In genomic region chr22:20558534-20558933, GRCh38 we compare ENCODE assay signal across 24 cellular contexts. TPM values are rescaled to one million over a fixed set of nuclear protein-coding genes. Genes with fewer than 3 reads are reported as not detected.
DNase-seq lines count a peak whose midpoint lies in the region; ATAC-seq and TF ChIP-seq lines count a peak whose summit lies in the region.
"Had no signal": no experiment of that assay in that cellular context is flagged by ENCODE, and none has a peak within 500 bp of the region (broad histone marks: within the 10 kb centered on the region; RNA-seq: fewer than 3 reads in every experiment).

No MANE protein-coding gene starts in this region.

- intact Hi-C loops in activated CD4-positive, alpha-beta T cell treated with anti-CD3 and anti-CD28 coated beads for 36 hours (cut with DNase I, micrococcal nuclease), result no loop called here
- intact Hi-C loops in CD8-positive, alpha-beta T cell (cut with DNase I, micrococcal nuclease), result loop anchor here (2.0 to 5.0 kb wide), 2 partner anchors 140 to 144 kb away; no protein-coding TSS in a partner anchor
- intact Hi-C loops in natural killer cell (cut with micrococcal nuclease), result loop anchor here (1.0 kb wide), 1 partner anchor 8 kb away; no protein-coding TSS in a partner anchor

- H3K9me3 Mint-ChIP-seq in activated CD4-positive, alpha-beta T cell treated with anti-CD3 and anti-CD28 coated beads for 36 hours (ENCODE audit: low read depth), result peaks cover 11% of the 10 kb centered on the region
- peaks cover 9% of the 10 kb centered on the region for H3K9me3 Mint-ChIP-seq in CD8-positive, alpha-beta T cell
- peaks cover 12% of the 10 kb centered on the region for H3K9me3 Mint-ChIP-seq in activated naive CD8-positive, alpha-beta T cell (ENCODE audit: low read depth)
- H3K9me3 Mint-ChIP-seq in natural killer cell, result peaks cover 0 to 6% of the 10 kb centered on the region in 2 donors

- CTCF ChIA-PET in activated CD4-positive, alpha-beta T cell treated with anti-CD3 and anti-CD28 coated beads for 36 hours (lab: Charles Lee), result no interaction called here
- CTCF ChIA-PET in CD8-positive, alpha-beta T cell (lab: Charles Lee), result interaction anchor here (2.0 to 21.5 kb wide), 3 partner anchors 9 to 140 kb away, joined by 6 to 382 read pairs (median 7); no protein-coding TSS in a partner anchor

- no peak for ATAC-seq in activated CD4-positive, alpha-beta T cell treated with anti-CD3 and anti-CD28 coated beads for 36 hours
- no peak for ATAC-seq in CD8-positive, alpha-beta T cell
- ATAC-seq in natural killer cell (no peak), HG03354 (IDR thresholded peaks at IDR 0.05; ENCODE audit: poor library complexity, severe bottlenecking, unreplicated experiment) (no peak)
- ATAC-seq: body of pancreas, upper lobe of right lung had no signal

- DNase-seq in activated CD4-positive, alpha-beta T cell treated with anti-CD3 and anti-CD28 coated beads for 36 hours, result no peak
- DNase-seq in activated CD4-positive, alpha-beta T cell treated with anti-CD3 and anti-CD28 coated beads for 48 hours, result no peak
- no peak for DNase-seq in CD8-positive, alpha-beta T cell
- DNase-seq in natural killer cell, result no peak
- DNase-seq in Kasumi-1 (lab: John Stamatoyannopoulos, UW), result no peak
- no peak for DNase-seq in COLO668 (lab: John Stamatoyannopoulos, UW; ENCODE audit: unreplicated experiment)
- DNase-seq: BE2C; body of pancreas; cortex of kidney; GF-D8; islet precursor cell; NCI-H1417 treated with DMSO at 0.1 percent for 48 hours; NCI-H2171; NCI-H526; SHP77; stimulated activated CD4-positive, alpha-beta T cell treated with anti-CD3 and anti-CD28 coated beads, Interleukin-1b, Interleukin-23, amount 100 ng/mL, for 48 hours; stomach; upper lobe of right lung; WERI-Rb-1 had no signal

- peaks cover 13% of the 10 kb centered on the region for H3K36me3 ChIP-seq in CD8-positive, alpha-beta T cell (ENCODE audit: insufficient read depth, low read length)

- H3K4me3 Mint-ChIP-seq in activated CD4-positive, alpha-beta T cell treated with anti-CD3 and anti-CD28 coated beads for 36 hours, result no peak overlapping the region
- H3K4me3 Mint-ChIP-seq in CD8-positive, alpha-beta T cell, result peak overlapping the region; percentile 75
- H3K4me3 Mint-ChIP-seq in activated naive CD8-positive, alpha-beta T cell, result peak overlapping the region; percentile 45
- peak overlapping the region; percentile 80 for H3K4me3 Mint-ChIP-seq in natural killer cell
- H3K4me3 Mint-ChIP-seq: nephron had no signal

- no peak overlapping the region for H3K27ac ChIP-seq in CD8-positive, alpha-beta T cell (ENCODE audit: low read depth, low read length)
- H3K27ac ChIP-seq: body of pancreas, parathyroid adenoma, WERI-Rb-1 had no signal

- no peaks in the 10 kb centered on the region for H3K27me3 Mint-ChIP-seq in activated CD4-positive, alpha-beta T cell treated with anti-CD3 and anti-CD28 coated beads for 36 hours
- H3K27me3 Mint-ChIP-seq in CD8-positive, alpha-beta T cell (ENCODE audit: low read depth), result no peaks in the 10 kb centered on the region
- H3K27me3 Mint-ChIP-seq in activated naive CD8-positive, alpha-beta T cell, result no peaks in the 10 kb centered on the region
- H3K27me3 Mint-ChIP-seq in natural killer cell (ENCODE audit: low read depth in 2 of 2), result no peaks in the 10 kb centered on the region

- TF ChIP-seq CTCF in CD8-positive, alpha-beta T cell (IDR thresholded peaks at IDR 0.05), result no peak
- TF ChIP-seq CTCF in natural killer cell (IDR thresholded peaks at IDR 0.05), result no peak

- H3K4me1 ChIP-seq in CD8-positive, alpha-beta T cell (ENCODE audit: insufficient read depth, low read length), result peaks cover 65% of the 10 kb centered on the region

- peaks cover 64% of the 10 kb centered on the region for H3K4me1 Mint-ChIP-seq in activated CD4-positive, alpha-beta T cell treated with anti-CD3 and anti-CD28 coated beads for 36 hours
- H3K4me1 Mint-ChIP-seq in CD8-positive, alpha-beta T cell (ENCODE audit: low read depth), result peaks cover 82% of the 10 kb centered on the region
- peaks cover 78% of the 10 kb centered on the region for H3K4me1 Mint-ChIP-seq in activated naive CD8-positive, alpha-beta T cell (ENCODE audit: low read depth)
- peaks cover 54 to 63% of the 10 kb centered on the region in 2 donors for H3K4me1 Mint-ChIP-seq in natural killer cell

- H3K9me3 ChIP-seq in CD8-positive, alpha-beta T cell (ENCODE audit: low read length), result no peaks in the 10 kb centered on the region
- H3K9me3 ChIP-seq: body of pancreas, stomach, upper lobe of right lung had no signal

- H3K27me3 ChIP-seq in CD8-positive, alpha-beta T cell (ENCODE audit: insufficient read depth, low read length), result no peaks in the 10 kb centered on the region
- H3K27me3 ChIP-seq: BE2C, body of pancreas, hepatocyte, stomach, upper lobe of right lung had no signal

- H3K36me3 Mint-ChIP-seq in activated CD4-positive, alpha-beta T cell treated with anti-CD3 and anti-CD28 coated beads for 36 hours (ENCODE audit: low read depth), result peaks cover 74% of the 10 kb centered on the region
- peaks cover 78% of the 10 kb centered on the region for H3K36me3 Mint-ChIP-seq in CD8-positive, alpha-beta T cell
- H3K36me3 Mint-ChIP-seq in activated naive CD8-positive, alpha-beta T cell, result peaks cover 30% of the 10 kb centered on the region
- H3K36me3 Mint-ChIP-seq in natural killer cell, result peaks cover 12% of the 10 kb centered on the region

- POLR2A ChIA-PET in activated CD4-positive, alpha-beta T cell treated with anti-CD3 and anti-CD28 coated beads for 36 hours (lab: Charles Lee), result no interaction called here
- POLR2A ChIA-PET in CD8-positive, alpha-beta T cell (lab: Charles Lee), result interaction anchor here (2.5 to 14.9 kb wide), 2 partner anchors 10 to 95 kb away, joined by 30 to 308 read pairs; no protein-coding TSS in a partner anchor

- no peak overlapping the region for H3K4me3 ChIP-seq in CD8-positive, alpha-beta T cell (ENCODE audit: low read depth, low read length)
- H3K4me3 ChIP-seq: body of pancreas, hepatocyte, stomach, upper lobe of right lung had no signal

- peak overlapping the region; percentile 91 for H3K27ac Mint-ChIP-seq in activated CD4-positive, alpha-beta T cell treated with anti-CD3 and anti-CD28 coated beads for 36 hours
- peak overlapping the region; percentile 97 for H3K27ac Mint-ChIP-seq in CD8-positive, alpha-beta T cell
- H3K27ac Mint-ChIP-seq in activated naive CD8-positive, alpha-beta T cell, result peak overlapping the region; percentile 98
- H3K27ac Mint-ChIP-seq in natural killer cell, result peak overlapping the region; percentile 91 to 93
- H3K27ac Mint-ChIP-seq: nephron had no signal

RNA-seq across cellular contexts. Expression of gene MED15, which starts 51.1 kb away (rescaled TPM):
- total RNA-seq in activated CD4-positive, alpha-beta T cell treated with anti-CD3 and anti-CD28 coated beads for 36 hours, result 100 to 1,000 TPM in 1 of 2 experiments, 10 to 100 TPM in 1; 84.4 to 107 TPM
- 100 to 1,000 TPM; 316 TPM for total RNA-seq in CD8-positive, alpha-beta T cell
- total RNA-seq in natural killer cell, result 100 to 1,000 TPM; 269 to 291 (median 270) TPM

Comparison
In these comparisons a context has a peak if more than half of its experiments do, and no peak if none do; other contexts are left out.
1. intact Hi-C loops: an anchor here in CD8-positive, alpha-beta T cell (2.0 to 5.0 kb wide) and natural killer cell (1.0 kb wide); none called in activated CD4-positive, alpha-beta T cell treated with anti-CD3 and anti-CD28 coated beads for 36 hours.